ENCODE assay signal across 8 cellular contexts in the genomic region with DNA sequence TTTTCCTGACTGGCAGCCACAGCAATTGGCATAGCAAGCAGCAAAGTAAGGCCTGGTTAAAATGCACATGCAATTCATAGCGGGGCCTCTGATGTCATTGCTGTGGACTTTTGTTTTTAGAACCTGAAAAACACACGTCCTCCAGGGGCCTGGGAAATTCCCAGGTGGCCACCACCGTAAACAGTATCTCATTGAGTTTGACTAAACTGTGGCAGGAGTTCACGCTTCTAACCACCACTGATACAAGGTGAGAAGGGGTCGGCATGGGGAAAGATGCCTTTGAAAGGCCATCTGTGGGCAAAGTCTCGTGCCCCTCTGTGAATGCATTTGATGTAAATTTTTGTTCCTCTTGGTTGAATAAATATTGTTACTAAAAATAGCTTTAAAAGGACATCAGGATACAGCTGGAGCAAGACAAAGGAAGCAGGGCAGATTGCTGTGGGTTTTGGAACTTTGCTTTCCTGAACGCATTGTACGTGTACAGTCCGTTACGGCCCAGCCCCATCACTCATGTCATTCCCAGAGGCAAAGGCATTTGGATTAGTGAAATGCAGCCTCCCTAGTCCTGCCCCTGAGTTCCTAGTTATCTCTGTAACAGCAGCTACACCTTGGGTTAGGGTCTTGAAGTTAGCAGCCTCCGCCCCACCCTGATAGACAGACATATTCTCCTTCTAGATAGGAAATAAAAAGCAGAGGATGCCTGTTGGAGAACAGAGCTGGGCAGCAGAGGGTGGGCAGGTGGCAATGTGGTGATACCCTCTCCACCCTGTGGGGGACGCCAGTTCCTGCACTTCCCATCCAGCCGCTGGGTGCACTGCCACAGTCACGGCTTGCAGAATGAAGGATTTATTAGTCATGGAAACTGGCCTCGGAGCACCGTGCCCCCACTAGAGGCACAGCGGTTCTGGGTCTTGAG.
DNase-seq lines count a peak whose midpoint lies in the region; ATAC-seq, FAIRE-seq and TF ChIP-seq lines count a peak whose summit lies in the region.

No MANE protein-coding gene starts in this region.

- peak overlapping the region; percentile 80 for H3K27ac Mint-ChIP-seq in activated T-cell treated with anti-CD3 and anti-CD28 coated beads, Interleukin-2, amount 50 U/mL, for 72 hours

- H3K36me3 Mint-ChIP-seq in activated T-cell treated with anti-CD3 and anti-CD28 coated beads, Interleukin-2, amount 50 U/mL, for 72 hours (ENCODE audit: insufficient read depth in 2 of 2): peaks cover 0 to 2% of the 10 kb centered on the region in 2 donors

- peak; percentile 54 for TF ChIP-seq CTCF in GM12865 (IDR thresholded peaks at IDR 0.05; ENCODE audit: insufficient read depth, low read depth, low read length, missing control alignments)

- peak overlapping the region; percentile 63 to 67 for H3K4me3 Mint-ChIP-seq in activated T-cell treated with anti-CD3 and anti-CD28 coated beads, Interleukin-2, amount 50 U/mL, for 72 hours

- peak overlapping the region; percentile 39 for H3K4me3 ChIP-seq in GM12865 (ENCODE audit: low read depth, low read length)

- no peaks in the 10 kb centered on the region for H3K27me3 Mint-ChIP-seq in activated T-cell treated with anti-CD3 and anti-CD28 coated beads, Interleukin-2, amount 50 U/mL, for 72 hours (ENCODE audit: low read depth)

- DNase-seq in GM12865 (ENCODE audit: low read depth) (peak; percentile 93), medulla oblongata (ENCODE audit: extremely low spot score) (peak; percentile 63), HTR-8/SVneo (ENCODE audit: insufficient read length, low spot score) (no peak), GOT3 (lab: John Stamatoyannopoulos, UW) (no peak), NCI-H2196 (lab: John Stamatoyannopoulos, UW; ENCODE audit: unreplicated experiment) (no peak)
- DNase-seq in activated T-cell treated with anti-CD3 and anti-CD28 coated beads, Interleukin-2, amount 50 U/mL, for 72 hours: peak; percentile 85 to 91

- peak; percentile 54 for ATAC-seq in GM19397 (IDR thresholded peaks at IDR 0.05; ENCODE audit: unreplicated experiment)
- ATAC-seq in HG03442 (IDR thresholded peaks at IDR 0.05; ENCODE audit: unreplicated experiment): peak; percentile 45
- ATAC-seq in activated T-cell treated with anti-CD3 and anti-CD28 coated beads, Interleukin-2, amount 50 U/mL, for 72 hours (replicated peaks in 1 of 2): peak; percentile 86 to 87

- H3K4me1 Mint-ChIP-seq in activated T-cell treated with anti-CD3 and anti-CD28 coated beads, Interleukin-2, amount 50 U/mL, for 72 hours (ENCODE audit: low read depth): peaks cover 77% of the 10 kb centered on the region

- no peak for FAIRE-seq in HTR-8/SVneo (lab: Jason Lieb, UNC)

- H3K9me3 Mint-ChIP-seq in activated T-cell treated with anti-CD3 and anti-CD28 coated beads, Interleukin-2, amount 50 U/mL, for 72 hours: no peaks in the 10 kb centered on the region

Comparison
In these comparisons a context has a peak if more than half of its experiments do, and no peak if none do; other contexts are left out.
1. DNase-seq: peak in GM12865 (single experiment), activated T-cell treated with anti-CD3 and anti-CD28 coated beads, Interleukin-2, amount 50 U/mL, for 72 hours (2 of 2) and medulla oblongata (single experiment); none in HTR-8/SVneo (single experiment), GOT3 (single experiment) and NCI-H2196 (single experiment).
2. Peak in every context shown above with its lines, with median percentiles within 50 percentile points of each other: ATAC-seq.